In genomic region chr16:1723450-1724147, GRCh38 we compare ENCODE assay signal across 7 cellular contexts. TPM values are rescaled to one million over a fixed set of nuclear protein-coding genes. Genes with fewer than 3 reads are reported as not detected.
DNase-seq lines count a peak whose midpoint lies in the region; ATAC-seq and TF ChIP-seq lines count a peak whose summit lies in the region.

No MANE protein-coding gene starts in this region.

- peaks cover 24% of the 10 kb centered on the region for H3K4me1 Mint-ChIP-seq in activated CD4-positive, alpha-beta memory T cell treated with anti-CD3 and anti-CD28 coated beads for 36 hours (ENCODE audit: low read depth)

- TF ChIP-seq POLR2A in erythroblast (IDR thresholded peaks at IDR 0.05; ENCODE audit: low read length) = no peak

- POLR2A ChIA-PET in activated CD4-positive, alpha-beta memory T cell treated with anti-CD3 and anti-CD28 coated beads for 36 hours (lab: Charles Lee) = no interaction called here

- no peak for TF ChIP-seq RAD21 in neural cell (conservative IDR thresholded peaks at IDR 0.05)

- intact Hi-C loops in activated CD4-positive, alpha-beta memory T cell treated with anti-CD3 and anti-CD28 coated beads for 36 hours (cut with micrococcal nuclease) = loop anchor here (1.0 kb wide), 1 partner anchor 45 kb away; the partner anchor contains the start of gene JPT2

- H3K27me3 ChIP-seq in neural cell (ENCODE audit: insufficient read depth, low read depth, low read length) = no peaks in the 10 kb centered on the region

- H3K27ac ChIP-seq in neural cell (ENCODE audit: low read length) = no peak overlapping the region

- H3K27me3 Mint-ChIP-seq in activated CD4-positive, alpha-beta memory T cell treated with anti-CD3 and anti-CD28 coated beads for 36 hours = no peaks in the 10 kb centered on the region

- peaks cover 5% of the 10 kb centered on the region for H3K36me3 Mint-ChIP-seq in activated CD4-positive, alpha-beta memory T cell treated with anti-CD3 and anti-CD28 coated beads for 36 hours

- H2AFZ ChIP-seq in neural cell (ENCODE audit: low read depth, low read length) = no peak overlapping the region

- ATAC-seq in GM18511 (IDR thresholded peaks at IDR 0.05; ENCODE audit: unreplicated experiment) = no peak
- ATAC-seq in HG02852 (IDR thresholded peaks at IDR 0.05; ENCODE audit: unreplicated experiment) = no peak

- peaks cover 13% of the 10 kb centered on the region for H3K79me2 ChIP-seq in neural cell (replicated peaks; ENCODE audit: insufficient read depth, low read length)

- H3K4me2 ChIP-seq in neural cell (ENCODE audit: low read length) = no peak overlapping the region

- H3K9me2 ChIP-seq in neural cell (ENCODE audit: insufficient read depth, low read length) = no peaks in the 10 kb centered on the region

- no peak overlapping the region for H3K9ac ChIP-seq in neural cell (ENCODE audit: low read length)

- H3K9me3 ChIP-seq in neural cell (ENCODE audit: low read length) = no peaks in the 10 kb centered on the region

- peak; percentile 55 for TF ChIP-seq CTCF in neural cell (IDR thresholded peaks at IDR 0.05; ENCODE audit: poor library complexity, severe bottlenecking)

- no peaks in the 10 kb centered on the region for H3F3A ChIP-seq in neural cell (ENCODE audit: insufficient read depth, low read length, poor library complexity, severe bottlenecking)

- H3K4me3 ChIP-seq in neural cell (ENCODE audit: low read length) = no peak overlapping the region

- no peaks in the 10 kb centered on the region for H4K20me1 ChIP-seq in neural cell (ENCODE audit: insufficient read depth)

- peak overlapping the region; percentile 49 for H3K27ac Mint-ChIP-seq in activated CD4-positive, alpha-beta memory T cell treated with anti-CD3 and anti-CD28 coated beads for 36 hours

- H3K4me3 Mint-ChIP-seq in activated CD4-positive, alpha-beta memory T cell treated with anti-CD3 and anti-CD28 coated beads for 36 hours = no peak overlapping the region

- no peaks in the 10 kb centered on the region for H3K36me3 ChIP-seq in neural cell (ENCODE audit: insufficient read depth, low read length)

- no peaks in the 10 kb centered on the region for H3K9me3 Mint-ChIP-seq in activated CD4-positive, alpha-beta memory T cell treated with anti-CD3 and anti-CD28 coated beads for 36 hours

- CTCF ChIA-PET in activated CD4-positive, alpha-beta memory T cell treated with anti-CD3 and anti-CD28 coated beads for 36 hours (lab: Charles Lee) = interaction anchor here (0.7 to 2.6 kb wide), 18 partner anchors 9 to 360 kb away, joined by 3 to 11 read pairs (median 3); partner anchors contain the start of genes JPT2, NUBP2 and SPSB3

- peak; percentile 54 for DNase-seq in ELF-1 (ENCODE audit: low read depth, low spot score)
- DNase-seq in LoVo (ENCODE audit: low spot score) = peak; percentile 32
- DNase-seq in activated CD4-positive, alpha-beta memory T cell treated with anti-CD3 and anti-CD28 coated beads for 36 hours = peak; percentile 53
- DNase-seq in erythroblast (lab: John Stamatoyannopoulos, UW) = peak; percentile 36 to 70

- TF ChIP-seq EP300 in neural cell (conservative IDR thresholded peaks at IDR 0.05; ENCODE audit: poor library complexity, severe bottlenecking) = no peak

TF ChIP-seq in neural cell, 6 proteins besides CTCF, POLR2A, EP300 and RAD21:
- no peak for TF ChIP-seq EZH2 (IDR thresholded peaks at IDR 0.05; ENCODE audit: borderline replicate concordance, insufficient read depth, low read length, poor library complexity, severe bottlenecking)
- TF ChIP-seq SMC3 (conservative IDR thresholded peaks at IDR 0.05; ENCODE audit: poor library complexity) = peak; percentile 22
- TF ChIP-seq POLR2AphosphoS5 (IDR thresholded peaks at IDR 0.05) = no peak
- no peak for TF ChIP-seq REST (IDR thresholded peaks at IDR 0.05; ENCODE audit: borderline replicate concordance)
- no peak for TF ChIP-seq MXI1 (conservative IDR thresholded peaks at IDR 0.05; ENCODE audit: poor library complexity, severe bottlenecking)
- TF ChIP-seq TAF1 (IDR thresholded peaks at IDR 0.05; ENCODE audit: low read depth) = no peak

RNA-seq across cellular contexts. Expression of gene MAPK8IP3, which starts 17.6 kb away (rescaled TPM):
- total RNA-seq in activated CD4-positive, alpha-beta memory T cell treated with anti-CD3 and anti-CD28 coated beads for 36 hours = 10 to 100 TPM; 51.7 to 56.8 TPM
- polyA plus RNA-seq in neural cell = 51.0 and 68.7 TPM in 2 replicates
- 111 and 123 TPM in 2 replicates for polyA minus RNA-seq in neural cell

RNA-seq across cellular contexts. Expression of gene JPT2, which starts 45.5 kb away (rescaled TPM):
- 10 to 100 TPM; 62.1 to 65.9 TPM for total RNA-seq in activated CD4-positive, alpha-beta memory T cell treated with anti-CD3 and anti-CD28 coated beads for 36 hours
- polyA plus RNA-seq in neural cell = 44.9 and 61.4 TPM in 2 replicates
- polyA minus RNA-seq in neural cell = 56.5 and 57.5 TPM in 2 replicates

RNA-seq across cellular contexts. Expression of gene NME3, which starts 47.7 kb away (rescaled TPM):
- 10 to 100 TPM; 53.0 to 53.1 TPM for total RNA-seq in activated CD4-positive, alpha-beta memory T cell treated with anti-CD3 and anti-CD28 coated beads for 36 hours
- 102 and 145 TPM in 2 replicates for polyA plus RNA-seq in neural cell
- polyA minus RNA-seq in neural cell = 13.8 and 21.4 TPM in 2 replicates

RNA-seq across cellular contexts. Expression of gene EME2, which starts 49.0 kb away (rescaled TPM):
- 10 to 100 TPM; 11.9 to 15.3 TPM for total RNA-seq in activated CD4-positive, alpha-beta memory T cell treated with anti-CD3 and anti-CD28 coated beads for 36 hours
- polyA plus RNA-seq in neural cell = 21.2 and 25.6 TPM in 2 replicates
- polyA minus RNA-seq in neural cell = 17.4 and 18.7 TPM in 2 replicates

RNA-seq across cellular contexts. Expression of gene MRPS34, which starts 49.3 kb away (rescaled TPM):
- 100 to 1,000 TPM; 151 to 152 TPM for total RNA-seq in activated CD4-positive, alpha-beta memory T cell treated with anti-CD3 and anti-CD28 coated beads for 36 hours
- polyA plus RNA-seq in neural cell = 113 and 152 TPM in 2 replicates
- polyA minus RNA-seq in neural cell = 32.9 and 48.0 TPM in 2 replicates
